In genomic region chr16:82996814-82997213, GRCh38 we compare ENCODE assay signal across 22 cellular contexts.
"Had no signal": no experiment of that assay in that cellular context is flagged by ENCODE, and none has a peak within 500 bp of the region (broad histone marks: within the 10 kb centered on the region; RNA-seq: fewer than 3 reads in every experiment).

No MANE protein-coding gene starts in this region.

- H3K36me3 ChIP-seq: WERI-Rb-1 had no signal

- ATAC-seq: Panc1 had no signal

- DNase-seq: activated CD4-positive, alpha-beta T cell treated with anti-CD3 and anti-CD28 coated beads, Interleukin-2, amount 50 U/mL, for 1 hour; activated gamma-delta T cell treated with Interleukin-2 at 50 U/mL for 16 hours; activated naive CD4-positive, alpha-beta T cell treated with anti-CD3 and anti-CD28 coated beads, Interleukin-2, amount 10 ng/mL, durations not matched to agents 7 days and 5 days; activated naive CD8-positive, alpha-beta T cell treated with anti-CD3 and anti-CD28 coated beads for 36 hours; activated T-cell treated with anti-CD3 and anti-CD28 coated beads for 4 hours; activated T-cell treated with anti-CD3 and anti-CD28 coated beads, Interleukin-2, amount 50 U/mL, for 48 hours; Kasumi-1; KBM-7; NCI-H1048; NCI-H146; NCI-H187 treated with DMSO at 0.1 percent for 48 hours; NCI-H2081 treated with DMSO at 0.1 percent for 48 hours; NCI-H446; NCI-H524 treated with DMSO at 0.1 percent for 48 hours; NCI-H774; NK-92 treated with Interleukin-12 subunit alpha and Interleukin-12 subunit beta, amount 100 ng/mL, for 24 hours; Right ventricle myocardium superior; RPMI8226; T-cell; T1000; WERI-Rb-1 had no signal

- H3K27ac ChIP-seq: WERI-Rb-1 had no signal
